7 cellular contexts compared by ENCODE assay signal in the genomic region with DNA sequence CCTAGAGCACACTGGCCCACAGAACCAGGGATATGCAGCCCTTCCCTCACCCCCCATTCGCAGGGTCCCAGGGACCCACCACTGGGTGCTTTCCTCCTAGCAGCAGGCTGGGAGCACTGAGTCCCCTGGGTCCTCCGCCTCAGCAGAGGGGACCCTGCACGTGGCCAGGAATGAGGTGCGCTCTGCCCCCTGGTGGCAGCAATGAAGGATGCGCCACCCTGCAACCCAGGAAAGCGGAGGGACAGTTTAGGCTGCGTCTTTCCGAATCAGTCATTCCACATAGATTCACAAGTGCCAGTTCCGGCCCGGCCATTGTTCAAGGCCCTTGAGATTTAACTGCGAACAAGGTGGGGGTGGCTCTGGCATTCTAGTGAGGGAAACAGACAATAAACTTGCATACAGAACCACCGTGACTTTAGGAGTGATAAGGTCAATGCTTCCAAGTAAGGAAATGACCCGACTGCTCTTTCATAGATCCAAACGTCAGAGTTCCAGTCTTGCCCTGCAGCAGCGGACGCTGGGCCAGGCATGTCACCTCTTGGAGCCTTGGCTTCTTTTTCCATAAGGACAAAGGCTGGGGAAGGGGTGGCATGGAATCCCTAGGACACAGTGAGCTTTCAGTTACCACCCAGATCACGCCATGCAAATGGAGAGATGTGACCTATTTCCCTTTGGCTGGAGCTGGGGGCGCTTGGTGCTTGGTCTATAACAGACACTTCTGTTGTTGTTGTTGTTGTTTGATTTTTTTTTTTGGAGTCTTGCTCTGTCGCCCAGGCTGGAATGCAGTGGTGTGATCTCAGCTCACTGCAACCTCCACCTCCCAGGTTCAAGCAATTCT. TPM values are rescaled to one million over a fixed set of nuclear protein-coding genes. Genes with fewer than 3 reads are reported as not detected.
DNase-seq lines count a peak whose midpoint lies in the region; FAIRE-seq and TF ChIP-seq lines count a peak whose summit lies in the region.

No MANE protein-coding gene starts in this region.

- peak overlapping the region; percentile 65 for H3K4me2 ChIP-seq in neural progenitor cell

- H3K27ac ChIP-seq in neural progenitor cell: no peak overlapping the region
- H3K27ac ChIP-seq in stomach: peak overlapping the region in 3 of 5 donors; percentile 23 to 73 (median 46)

- DNase-seq in GM13977 (ENCODE audit: low spot score) (peak; percentile 90), RCC 7860 (ENCODE audit: low spot score) (peak; percentile 43), fibroblast of pulmonary artery (ENCODE audit: low read depth) (peak; percentile 80), neural progenitor cell (ENCODE audit: low spot score) (peak; percentile 86), stomach (peak; percentile 80)
- peak; percentile 75 for DNase-seq in Jurkat, Clone E6-1 (ENCODE audit: low read depth, low spot score)
- DNase-seq in activated T-helper 1 cell treated with anti-CD3 and anti-CD28 coated beads, Interleukin-12 subunit alpha, Interleukin-12 subunit beta, Interleukin-2, Interleukin-4 antibody, amounts not matched to agents 30 ng/mL and 10 ng/mL and 1 ng/mL, durations not matched to agents 14 hours and 24 hours and 36 hours (ENCODE audit: low spot score): peak; percentile 73

- H3K79me2 ChIP-seq in neural progenitor cell (ENCODE audit: low read depth): no peaks in the 10 kb centered on the region

- H3K4me1 Mint-ChIP-seq in activated T-helper 1 cell treated with anti-CD3 and anti-CD28 coated beads, Interleukin-12 subunit alpha, Interleukin-12 subunit beta, Interleukin-2, Interleukin-4 antibody, amounts not matched to agents 30 ng/mL and 10 ng/mL and 1 ng/mL, durations not matched to agents 14 hours and 24 hours and 36 hours (ENCODE audit: low read depth): peaks cover 25% of the 10 kb centered on the region
- peaks cover 39% of the 10 kb centered on the region for H3K4me1 Mint-ChIP-seq in neural progenitor cell

- H3K27ac Mint-ChIP-seq in activated T-helper 1 cell treated with anti-CD3 and anti-CD28 coated beads, Interleukin-12 subunit alpha, Interleukin-12 subunit beta, Interleukin-2, Interleukin-4 antibody, amounts not matched to agents 30 ng/mL and 10 ng/mL and 1 ng/mL, durations not matched to agents 14 hours and 24 hours and 36 hours: peak overlapping the region; percentile 61
- H3K27ac Mint-ChIP-seq in neural progenitor cell: peak overlapping the region; percentile 57

- peak overlapping the region; percentile 83 for H2AFZ ChIP-seq in neural progenitor cell (replicated peaks)

- no peaks in the 10 kb centered on the region for H3K27me3 Mint-ChIP-seq in activated T-helper 1 cell treated with anti-CD3 and anti-CD28 coated beads, Interleukin-12 subunit alpha, Interleukin-12 subunit beta, Interleukin-2, Interleukin-4 antibody, amounts not matched to agents 30 ng/mL and 10 ng/mL and 1 ng/mL, durations not matched to agents 14 hours and 24 hours and 36 hours (ENCODE audit: insufficient read depth)
- H3K27me3 Mint-ChIP-seq in neural progenitor cell (ENCODE audit: insufficient read depth, low read depth): peaks cover 12% of the 10 kb centered on the region

- in situ Hi-C loops in GM13977 (cut with MboI; ENCODE audit: low pct_unique_long_range_greater_than_20kb, low sequenced_read_pairs, unreplicated experiment): no loop called here

- intact Hi-C loops in activated T-helper 1 cell treated with anti-CD3 and anti-CD28 coated beads, Interleukin-12 subunit alpha, Interleukin-12 subunit beta, Interleukin-2, Interleukin-4 antibody, amounts not matched to agents 30 ng/mL and 10 ng/mL and 1 ng/mL, durations not matched to agents 14 hours and 24 hours and 36 hours (cut with micrococcal nuclease): loop anchor here (1.0 to 2.0 kb wide), 6 partner anchors 8 to 106 kb away; a partner anchor contains a TSS
- intact Hi-C loops in stomach (cut with DNase I; ENCODE audit: low total_unique reads): no loop called here

- no peaks in the 10 kb centered on the region for H3K9me3 ChIP-seq in neural progenitor cell (ENCODE audit: low read depth)
- no peaks in the 10 kb centered on the region for H3K9me3 ChIP-seq in stomach

- H3K27me3 ChIP-seq in neural progenitor cell: peaks cover 3% of the 10 kb centered on the region
- no peaks in the 10 kb centered on the region for H3K27me3 ChIP-seq in stomach

- no peak for TF ChIP-seq POLR2A in stomach (IDR thresholded peaks at IDR 0.05)

- H3K9ac ChIP-seq in neural progenitor cell: no peak overlapping the region

- no peak for FAIRE-seq in RCC 7860 (lab: Jason Lieb, UNC)

- TF ChIP-seq EP300 in stomach (IDR thresholded peaks at IDR 0.05): no peak

- no peaks in the 10 kb centered on the region for H3K36me3 Mint-ChIP-seq in activated T-helper 1 cell treated with anti-CD3 and anti-CD28 coated beads, Interleukin-12 subunit alpha, Interleukin-12 subunit beta, Interleukin-2, Interleukin-4 antibody, amounts not matched to agents 30 ng/mL and 10 ng/mL and 1 ng/mL, durations not matched to agents 14 hours and 24 hours and 36 hours (ENCODE audit: low read depth)
- H3K36me3 Mint-ChIP-seq in neural progenitor cell: no peaks in the 10 kb centered on the region

- no peaks in the 10 kb centered on the region for H4K20me1 ChIP-seq in neural progenitor cell (ENCODE audit: low read depth)

- H3K4me3 Mint-ChIP-seq in activated T-helper 1 cell treated with anti-CD3 and anti-CD28 coated beads, Interleukin-12 subunit alpha, Interleukin-12 subunit beta, Interleukin-2, Interleukin-4 antibody, amounts not matched to agents 30 ng/mL and 10 ng/mL and 1 ng/mL, durations not matched to agents 14 hours and 24 hours and 36 hours: peak overlapping the region; percentile 59
- H3K4me3 Mint-ChIP-seq in neural progenitor cell: peak overlapping the region; percentile 64

- no peak overlapping the region for H3K4me3 ChIP-seq in Jurkat, Clone E6-1 (ENCODE audit: low read length)
- H3K4me3 ChIP-seq in fibroblast of pulmonary artery (replicated peaks; ENCODE audit: low read depth, low read length) (no peak overlapping the region), neural progenitor cell (no peak overlapping the region), stomach (peak overlapping the region in 2 of 4 donors; percentile 2 to 13)

- WGBS in stomach, 5 donors: 8 to 13% (median 11%) methylated on average over 18 to 19 of the region's 19 CpGs

- peak; percentile 94 for TF ChIP-seq CTCF in GM13977 (IDR thresholded peaks at IDR 0.05; ENCODE audit: extremely low read depth, insufficient read depth, missing control alignments)
- peak; percentile 87 for TF ChIP-seq CTCF in fibroblast of pulmonary artery (IDR thresholded peaks at IDR 0.05; ENCODE audit: low read length, missing control alignments)
- peak; percentile 97 for TF ChIP-seq CTCF in neural progenitor cell (IDR thresholded peaks at IDR 0.05)
- TF ChIP-seq CTCF in stomach (IDR thresholded peaks at IDR 0.05): peak in 6 of 7 experiments; percentile 41 to 97 (median 96)

- H3K36me3 ChIP-seq in neural progenitor cell: no peaks in the 10 kb centered on the region
- peaks cover 3 to 22% (median 22%) of the 10 kb centered on the region in 4 donors for H3K36me3 ChIP-seq in stomach

- H3K4me1 ChIP-seq in neural progenitor cell (peaks cover 11% of the 10 kb centered on the region), stomach (peaks cover 26 to 36% (median 31%) of the 10 kb centered on the region in 4 donors)

- no peaks in the 10 kb centered on the region for H3K9me3 Mint-ChIP-seq in activated T-helper 1 cell treated with anti-CD3 and anti-CD28 coated beads, Interleukin-12 subunit alpha, Interleukin-12 subunit beta, Interleukin-2, Interleukin-4 antibody, amounts not matched to agents 30 ng/mL and 10 ng/mL and 1 ng/mL, durations not matched to agents 14 hours and 24 hours and 36 hours
- H3K9me3 Mint-ChIP-seq in neural progenitor cell: no peaks in the 10 kb centered on the region

- H3F3A ChIP-seq in neural progenitor cell (ENCODE audit: low read depth): no peaks in the 10 kb centered on the region

RNA-seq across cellular contexts. Expression of a gene that starts 7.7 kb away (rescaled TPM):
- 2.0 TPM for polyA plus RNA-seq in Jurkat, Clone E6-1 (2012; ENCODE audit: insufficient read depth, insufficient read length)
- total RNA-seq in activated T-helper 1 cell treated with anti-CD3 and anti-CD28 coated beads, Interleukin-12 subunit alpha, Interleukin-12 subunit beta, Interleukin-2, Interleukin-4 antibody, amounts not matched to agents 30 ng/mL and 10 ng/mL and 1 ng/mL, durations not matched to agents 14 hours and 24 hours and 36 hours: 0.78 and 0.86 TPM in 2 replicates
- total RNA-seq in neural progenitor cell (ENCODE audit: low replicate concordance): 0.56 and 2.6 TPM in 2 replicates
- total RNA-seq in stomach: 10 to 100 TPM in 2 of 5 donors, 1 to 10 TPM in 2, under 1 TPM in 1; 0.58 to 26.4 (median 7.1) TPM
- polyA plus RNA-seq in stomach: 10 to 100 TPM in 2 of 3 donors, 1 to 10 TPM in 1; 7.8 to 17.3 (median 10.7) TPM

RNA-seq across cellular contexts. Expression of a gene that starts 11.7 kb away (rescaled TPM):
- polyA plus RNA-seq in Jurkat, Clone E6-1 (2012; ENCODE audit: insufficient read depth, insufficient read length): 4.1 TPM
- 0.10 TPM in 1 of 2 replicates, not detected in the other for total RNA-seq in activated T-helper 1 cell treated with anti-CD3 and anti-CD28 coated beads, Interleukin-12 subunit alpha, Interleukin-12 subunit beta, Interleukin-2, Interleukin-4 antibody, amounts not matched to agents 30 ng/mL and 10 ng/mL and 1 ng/mL, durations not matched to agents 14 hours and 24 hours and 36 hours
- total RNA-seq in neural progenitor cell (ENCODE audit: low replicate concordance): 0.62 and 0.99 TPM in 2 replicates
- total RNA-seq in stomach: 10 to 100 TPM in 2 of 5 donors, 1 to 10 TPM in 2, under 1 TPM in 1; 0.58 to 66.9 (median 6.8) TPM
- 1 to 10 TPM; 2.3 to 5.6 (median 4.6) TPM for polyA plus RNA-seq in stomach

RNA-seq across cellular contexts. Expression of a gene that starts 16.4 kb away (rescaled TPM):
- 75.8 TPM for polyA plus RNA-seq in Jurkat, Clone E6-1 (2012; ENCODE audit: insufficient read depth, insufficient read length)
- 63.1 and 67.1 TPM in 2 replicates for total RNA-seq in activated T-helper 1 cell treated with anti-CD3 and anti-CD28 coated beads, Interleukin-12 subunit alpha, Interleukin-12 subunit beta, Interleukin-2, Interleukin-4 antibody, amounts not matched to agents 30 ng/mL and 10 ng/mL and 1 ng/mL, durations not matched to agents 14 hours and 24 hours and 36 hours
- total RNA-seq in neural progenitor cell (ENCODE audit: low replicate concordance) (16.4 and 34.6 TPM in 2 replicates), stomach (100 to 1,000 TPM in 1 of 5 donors, 10 to 100 TPM in 4; 14.6 to 105 (median 37.4) TPM)
- 10 to 100 TPM; 60.1 to 68.7 (median 64.2) TPM for polyA plus RNA-seq in stomach

RNA-seq across cellular contexts. Expression of a gene that starts 18.9 kb away (rescaled TPM):
- polyA plus RNA-seq in Jurkat, Clone E6-1 (2012; ENCODE audit: insufficient read depth, insufficient read length): 25.2 TPM
- total RNA-seq in activated T-helper 1 cell treated with anti-CD3 and anti-CD28 coated beads, Interleukin-12 subunit alpha, Interleukin-12 subunit beta, Interleukin-2, Interleukin-4 antibody, amounts not matched to agents 30 ng/mL and 10 ng/mL and 1 ng/mL, durations not matched to agents 14 hours and 24 hours and 36 hours: 10.6 and 12.1 TPM in 2 replicates
- total RNA-seq in neural progenitor cell (ENCODE audit: low replicate concordance) (40.9 and 57.1 TPM in 2 replicates), stomach (10 to 100 TPM in 4 of 5 donors, 1 to 10 TPM in 1; 3.5 to 22.3 (median 18.4) TPM)
- 10 to 100 TPM; 10.8 to 17.3 (median 11.3) TPM for polyA plus RNA-seq in stomach

RNA-seq across cellular contexts. Expression of a gene that starts 36.8 kb away (rescaled TPM):
- 4.5 TPM for polyA plus RNA-seq in Jurkat, Clone E6-1 (2012; ENCODE audit: insufficient read depth, insufficient read length)
- total RNA-seq in activated T-helper 1 cell treated with anti-CD3 and anti-CD28 coated beads, Interleukin-12 subunit alpha, Interleukin-12 subunit beta, Interleukin-2, Interleukin-4 antibody, amounts not matched to agents 30 ng/mL and 10 ng/mL and 1 ng/mL, durations not matched to agents 14 hours and 24 hours and 36 hours: not detected in 2 replicates
- total RNA-seq in neural progenitor cell (ENCODE audit: low replicate concordance) (0.03 TPM in 1 of 2 replicates, not detected in the other), stomach (10 to 100 TPM in 2 of 5 donors, 1 to 10 TPM in 1, not detected in 2; 2.8 to 19.6 (median 18.3) TPM)
- 1 to 10 TPM in 2 of 3 donors, under 1 TPM in 1; 0.46 to 2.8 (median 2.4) TPM for polyA plus RNA-seq in stomach
